In genomic region chr6:150395388-150396009, GRCh38 we compare ENCODE assay signal across 8 cellular contexts. TPM values are rescaled to one million over a fixed set of nuclear protein-coding genes. Genes with fewer than 3 reads are reported as not detected.
A peak's percentile ranks its signal among the peaks of the same experiment; 100 is the strongest.
DNase-seq lines count a peak whose midpoint lies in the region; ATAC-seq, FAIRE-seq and TF ChIP-seq lines count a peak whose summit lies in the region.

No MANE protein-coding gene starts in this region.

- WGBS in stomach, 5 donors, result 44 to 62% (median 57%) methylated on average over 12 of the region's 12 CpGs

- TF ChIP-seq POLR2A in GM12891 (IDR thresholded peaks at IDR 0.05; ENCODE audit: low read depth, low read length) (no peak), stomach (IDR thresholded peaks at IDR 0.05) (no peak)

- peak in 5 of 7 experiments; percentile 42 to 71 (median 57) for TF ChIP-seq CTCF in stomach (IDR thresholded peaks at IDR 0.05)

- peak; percentile 72 for FAIRE-seq in GM12891 (lab: Jason Lieb, UNC)

- H3K4me1 Mint-ChIP-seq in central memory CD8-positive, alpha-beta T cell, result peaks cover 5% of the 10 kb centered on the region

- intact Hi-C loops in stomach (cut with DNase I; ENCODE audit: low total_unique reads), result loop anchor here (10.0 kb wide), 1 partner anchor 311 kb away; no protein-coding TSS in a partner anchor

- H3K9me3 ChIP-seq in MG63 (no peaks in the 10 kb centered on the region), SJSA1 (replicated peaks) (no peaks in the 10 kb centered on the region), stomach (no peaks in the 10 kb centered on the region)

- no peak overlapping the region for H3K27ac Mint-ChIP-seq in central memory CD8-positive, alpha-beta T cell (ENCODE audit: low read depth)

- H3K9me3 Mint-ChIP-seq in central memory CD8-positive, alpha-beta T cell, result no peaks in the 10 kb centered on the region

- H3K27me3 ChIP-seq in MG63, result no peaks in the 10 kb centered on the region
- no peaks in the 10 kb centered on the region for H3K27me3 ChIP-seq in SJSA1 (replicated peaks)
- peaks cover 0 to 3% (median 0%) of the 10 kb centered on the region in 3 donors for H3K27me3 ChIP-seq in stomach

- ATAC-seq in central memory CD8-positive, alpha-beta T cell (replicated peaks; ENCODE audit: extremely low read depth, poor library complexity, severe bottlenecking), result peak; percentile 70

- H3K27ac ChIP-seq in SJSA1 (no peak overlapping the region), stomach (no peak overlapping the region)

- H3K4me1 ChIP-seq in SJSA1 (replicated peaks) (no peaks in the 10 kb centered on the region), stomach (no peaks in the 10 kb centered on the region)

- H3K36me3 ChIP-seq in MG63 (no peaks in the 10 kb centered on the region), SJSA1 (no peaks in the 10 kb centered on the region), stomach (no peaks in the 10 kb centered on the region)

- DNase-seq in AML-193 (lab: John Stamatoyannopoulos, UW) (peak; percentile 45 to 52), GM12891 (ENCODE audit: insufficient read length, low spot score) (peak; percentile 34), MG63 (peak; percentile 36), SJSA1 (ENCODE audit: low read depth in 1 of 2, low spot score in 2 of 2) (peak; percentile 44 to 52), left kidney (ENCODE audit: low read depth, low spot score) (peak; percentile 91), stomach (no peak)
- peak in 1 of 2 donors; percentile 18 for DNase-seq in central memory CD8-positive, alpha-beta T cell (ENCODE audit: low spot score in 2 of 2)
- DNase-seq in activated CD4-positive, CD25-positive, alpha-beta regulatory T cell (lab: John Stamatoyannopoulos, UW), result no peak

- H3K4me3 Mint-ChIP-seq in central memory CD8-positive, alpha-beta T cell, result no peak overlapping the region

- no peaks in the 10 kb centered on the region for H3K36me3 Mint-ChIP-seq in central memory CD8-positive, alpha-beta T cell (ENCODE audit: insufficient read depth)

- TF ChIP-seq EP300 in stomach (IDR thresholded peaks at IDR 0.05), result no peak

- H3K4me3 ChIP-seq in MG63 (no peak overlapping the region), SJSA1 (no peak overlapping the region), stomach (no peak overlapping the region)

- H3K27me3 Mint-ChIP-seq in central memory CD8-positive, alpha-beta T cell, result peaks cover 36% of the 10 kb centered on the region

TF ChIP-seq in GM12891, 5 proteins besides CTCF, POLR2A, EP300 and RAD21:
- TF ChIP-seq SPI1 (IDR thresholded peaks at IDR 0.05; ENCODE audit: low read depth, low read length) (no peak), POU2F2 (IDR thresholded peaks at IDR 0.05; ENCODE audit: low read depth, low read length) (no peak), PAX5 (IDR thresholded peaks at IDR 0.05; ENCODE audit: insufficient read depth, low read length, severe bottlenecking) (no peak), POLR2AphosphoS5 (IDR thresholded peaks at IDR 0.05; ENCODE audit: low read depth, low read length) (no peak), TAF1 (IDR thresholded peaks at IDR 0.05; ENCODE audit: low read depth, low read length) (no peak)
TF ChIP-seq in GM12891: peak in this region for 0.

RNA-seq across cellular contexts. Expression of gene IYD, which starts 26.7 kb away (rescaled TPM):
- not detected for polyA plus RNA-seq in GM12891 (2012; ENCODE audit: low read depth, missing spikeins)
- 0.03 TPM in 1 of 2 replicates, not detected in the other for total RNA-seq in MG63 (2014; rRNA removed; shearing (Covaris generic); ENCODE audit: low replicate concordance)
- total RNA-seq in SJSA1 (2014; rRNA removed; shearing (Covaris generic)), result not detected in 2 replicates
- 1 to 10 TPM in 2 of 5 donors, under 1 TPM in 2, not detected in 1; 0.45 to 3.5 (median 1.1) TPM for total RNA-seq in stomach
- under 1 TPM; 0.46 to 0.75 (median 0.68) TPM for polyA plus RNA-seq in stomach

Comparison
In these comparisons a context has a peak if more than half of its experiments do, and no peak if none do; other contexts are left out.
1. DNase-seq: peak in AML-193 (2 of 2), GM12891 (single experiment), MG63 (single experiment), SJSA1 (2 of 2) and left kidney (single experiment); none in stomach (single experiment) and activated CD4-positive, CD25-positive, alpha-beta regulatory T cell (0 of 4).